Comparison of ENCODE assay signal across 24 cellular contexts in genomic region chr10:63503395-63503794, GRCh38. TPM values are rescaled to one million over a fixed set of nuclear protein-coding genes. Genes with fewer than 3 reads are reported as not detected.
DNase-seq lines count a peak whose midpoint lies in the region; ATAC-seq, FAIRE-seq and TF ChIP-seq lines count a peak whose summit lies in the region.
"Had no signal": no experiment of that assay in that cellular context is flagged by ENCODE, and none has a peak within 500 bp of the region (broad histone marks: within the 10 kb centered on the region; RNA-seq: fewer than 3 reads in every experiment).

No MANE protein-coding gene starts in this region.

- POLR2A ChIA-PET in H1 (lab: Charles Lee; ENCODE audit: partially characterized antibody) = interaction anchor here (0.6 to 8.4 kb wide), 8 partner anchors 11 to 234 kb away, joined by 3 to 49 read pairs (median 5); partner anchors contain the start of gene REEP3

- H3K4me1 Mint-ChIP-seq in mesothelial cell of epicardium = peaks cover 31% of the 10 kb centered on the region
- peaks cover 22% of the 10 kb centered on the region for H3K4me1 Mint-ChIP-seq in type B pancreatic cell (ENCODE audit: unreplicated experiment)
- H3K4me1 Mint-ChIP-seq in activated CD8-positive, alpha-beta memory T cell treated with anti-CD3 and anti-CD28 coated beads, Interleukin-2, amount 10 ng/mL, durations not matched to agents 7 days and 5 days = peaks cover 2% of the 10 kb centered on the region

- no peak overlapping the region; the same call in 1 of the 2 replicates for H2BK12ac ChIP-seq in H1 (ENCODE audit: low read depth, low read length)

- intact Hi-C loops in Right ventricle myocardium inferior (cut with DNase I) = no loop called here

- peak overlapping the region; percentile 91 for H3K27ac Mint-ChIP-seq in mesothelial cell of epicardium
- H3K27ac Mint-ChIP-seq in type B pancreatic cell = peak overlapping the region; percentile 86
- no peak overlapping the region for H3K27ac Mint-ChIP-seq in activated CD8-positive, alpha-beta memory T cell treated with anti-CD3 and anti-CD28 coated beads, Interleukin-2, amount 10 ng/mL, durations not matched to agents 7 days and 5 days
- H3K27ac Mint-ChIP-seq: activated CD4-positive, alpha-beta T cell treated with anti-CD3 and anti-CD28 coated beads, Interleukin-2, amount 10 ng/mL, durations not matched to agents 24 days and 14 days; activated naive CD4-positive, alpha-beta T cell treated with anti-CD3 and anti-CD28 coated beads for 36 hours had no signal

- H3K4me2 ChIP-seq in H1 (ENCODE audit: insufficient read depth in 1 of 2, low read depth in 2 of 2, low read length in 2 of 2) = no peak overlapping the region

- no peak overlapping the region for H2AFZ ChIP-seq in H1 (ENCODE audit: low read length)

- no peak overlapping the region for H2AK5ac ChIP-seq in H1 (ENCODE audit: low read depth, low read length)

- no peak overlapping the region for H2BK20ac ChIP-seq in H1 (ENCODE audit: low read length)

- peaks cover 3% of the 10 kb centered on the region for H3K9me3 Mint-ChIP-seq in mesothelial cell of epicardium
- no peaks in the 10 kb centered on the region for H3K9me3 Mint-ChIP-seq in type B pancreatic cell
- no peaks in the 10 kb centered on the region for H3K9me3 Mint-ChIP-seq in activated CD8-positive, alpha-beta memory T cell treated with anti-CD3 and anti-CD28 coated beads, Interleukin-2, amount 10 ng/mL, durations not matched to agents 7 days and 5 days (ENCODE audit: low read depth)
- H3K9me3 Mint-ChIP-seq: activated CD4-positive, alpha-beta T cell treated with anti-CD3 and anti-CD28 coated beads, Interleukin-2, amount 10 ng/mL, durations not matched to agents 24 days and 14 days; activated naive CD4-positive, alpha-beta T cell treated with anti-CD3 and anti-CD28 coated beads for 36 hours; CD4-positive, alpha-beta memory T cell; naive B cell had no signal

- CTCF ChIA-PET in H1 (lab: Charles Lee; ENCODE audit: partially characterized antibody) = interaction anchor here (1.2 to 1.9 kb wide), 5 partner anchors 12 to 126 kb away, joined by 3 to 10 read pairs (median 5); no protein-coding TSS in a partner anchor
- CTCF ChIA-PET in activated CD8-positive, alpha-beta memory T cell treated with anti-CD3 and anti-CD28 coated beads, Interleukin-2, amount 10 ng/mL, durations not matched to agents 7 days and 5 days (lab: Charles Lee) = no interaction called here

- TF ChIP-seq CTCF in cardiac muscle cell (IDR thresholded peaks at IDR 0.05; ENCODE audit: low read depth, low read length) (no peak), H1 (IDR thresholded peaks at IDR 0.05; ENCODE audit: control extremely low read depth in 1 of 3, insufficient read depth in 1 of 3, low read depth in 1 of 3, low read length in 3 of 3) (no peak), mesothelial cell of epicardium (IDR thresholded peaks at IDR 0.05; ENCODE audit: unreplicated experiment) (no peak), type B pancreatic cell (conservative IDR thresholded peaks at IDR 0.05) (no peak)

- H3K27ac ChIP-seq in cardiac muscle cell = peak overlapping the region; percentile 73
- H3K27ac ChIP-seq in H1 (ENCODE audit: low read depth, low read length) = 0 out of 2 replicates have a peak overlapping the region, but pooled peaks have one; percentile 9
- H3K27ac ChIP-seq: adrenal gland, body of pancreas, testis, WERI-Rb-1 had no signal

- WGBS in H1 (ENCODE audit: extremely low coverage in 1 of 2, insufficient coverage in 1 of 2, insufficient read length in 1 of 2, insufficient replicate concordance in 2 of 2, low coverage in 1 of 2, low lambda C conversion rate in 2 of 2, missing lambda C conversion rate in 1 of 2), 2 experiments = 75% methylated on average over 4 of the region's 4 CpGs; no CpG with 5 or more reads in 1 of the 2 experiments

- no peaks in the 10 kb centered on the region for H3K36me3 ChIP-seq in cardiac muscle cell
- H3K36me3 ChIP-seq in H1 (ENCODE audit: control insufficient read depth in 2 of 4, insufficient read depth in 4 of 4, low read length in 3 of 4) = no peaks in the 10 kb centered on the region; a peak in 1 of 8 replicates
- H3K36me3 ChIP-seq: adrenal gland, WERI-Rb-1 had no signal

- no peak overlapping the region for H2BK120ac ChIP-seq in H1 (replicated peaks; ENCODE audit: low read depth, low read length)

- peak overlapping the region; percentile 31 for H4K5ac ChIP-seq in H1 (ENCODE audit: insufficient read length, low read depth, low read length)

- H3K36me3 Mint-ChIP-seq in mesothelial cell of epicardium (peaks cover 6% of the 10 kb centered on the region), type B pancreatic cell (peaks cover 10% of the 10 kb centered on the region)
- peaks cover 6% of the 10 kb centered on the region for H3K36me3 Mint-ChIP-seq in activated CD8-positive, alpha-beta memory T cell treated with anti-CD3 and anti-CD28 coated beads, Interleukin-2, amount 10 ng/mL, durations not matched to agents 7 days and 5 days
- H3K36me3 Mint-ChIP-seq: naive B cell had no signal

- H3K27me3 ChIP-seq in cardiac muscle cell (no peaks in the 10 kb centered on the region), H1 (replicated peaks in 1 of 4; ENCODE audit: control insufficient read depth in 3 of 4, extremely low read depth in 1 of 4, insufficient read depth in 3 of 4, low read length in 3 of 4) (no peaks in the 10 kb centered on the region)
- H3K27me3 ChIP-seq: adrenal gland, body of pancreas, testis had no signal

- H3K4me1 ChIP-seq in cardiac muscle cell (ENCODE audit: low read depth) (peaks cover 17% of the 10 kb centered on the region), H1 (replicated peaks in 1 of 4; ENCODE audit: control insufficient read depth in 3 of 4, insufficient read depth in 4 of 4, low read length in 3 of 4) (peaks cover 0 to 18% (median 12%) of the 10 kb centered on the region in 4 experiments; a peak in 6 of 7 replicates)

- H3K27me3 Mint-ChIP-seq in mesothelial cell of epicardium (ENCODE audit: low read depth) (no peaks in the 10 kb centered on the region), type B pancreatic cell (no peaks in the 10 kb centered on the region)
- H3K27me3 Mint-ChIP-seq in activated CD8-positive, alpha-beta memory T cell treated with anti-CD3 and anti-CD28 coated beads, Interleukin-2, amount 10 ng/mL, durations not matched to agents 7 days and 5 days = no peaks in the 10 kb centered on the region
- H3K27me3 Mint-ChIP-seq: activated CD4-positive, alpha-beta T cell treated with anti-CD3 and anti-CD28 coated beads, Interleukin-2, amount 10 ng/mL, durations not matched to agents 24 days and 14 days; CD4-positive, alpha-beta memory T cell; naive B cell had no signal

- ATAC-seq in Right ventricle myocardium inferior = no peak
- no peak for ATAC-seq in GM18907 (IDR thresholded peaks at IDR 0.05; ENCODE audit: unreplicated experiment)
- ATAC-seq in activated CD8-positive, alpha-beta memory T cell treated with anti-CD3 and anti-CD28 coated beads, Interleukin-2, amount 10 ng/mL, durations not matched to agents 7 days and 5 days = no peak
- ATAC-seq: body of pancreas; stimulated activated naive CD8-positive, alpha-beta T cell treated with anti-CD3 and anti-CD28 coated beads, Interleukin-15, Interleukin-2, amounts not matched to agents 100 U/mL and 50 U/mL, for 24 hours had no signal

- no peak overlapping the region for H3K14ac ChIP-seq in H1 (ENCODE audit: insufficient read length)

- H4K20me1 ChIP-seq in H1 (replicated peaks in 1 of 2; ENCODE audit: control insufficient read depth in 1 of 2, insufficient read depth in 2 of 2, low read length in 2 of 2) = no peaks in the 10 kb centered on the region

- H3K23ac ChIP-seq in H1 (ENCODE audit: insufficient read length) = no peak overlapping the region

- H3K9me3 ChIP-seq in cardiac muscle cell (ENCODE audit: low read depth) (no peaks in the 10 kb centered on the region), H1 (ENCODE audit: insufficient read depth in 2 of 2, low read depth in 1 of 2, low read length in 1 of 2) (no peaks in the 10 kb centered on the region)
- H3K9me3 ChIP-seq: adrenal gland, body of pancreas, testis had no signal

- DNase-seq in cardiac muscle cell (ENCODE audit: low read depth in 1 of 2, low spot score in 1 of 2) (no peak), Right ventricle myocardium inferior (ENCODE audit: missing footprints) (no peak), H1 (ENCODE audit: low read depth in 1 of 2, low spot score in 2 of 2) (no peak), mesothelial cell of epicardium (ENCODE audit: low spot score in 2 of 2, unreplicated experiment in 2 of 2) (no peak), type B pancreatic cell (ENCODE audit: extremely low spot score, unreplicated experiment) (no peak), NCI-H510A treated with DMSO at 0.1 percent for 48 hours (lab: John Stamatoyannopoulos, UW) (no peak)
- no peak for DNase-seq in activated CD8-positive, alpha-beta memory T cell treated with anti-CD3 and anti-CD28 coated beads, Interleukin-2, amount 10 ng/mL, durations not matched to agents 7 days and 5 days
- DNase-seq: activated CD4-positive, alpha-beta T cell treated with anti-CD3 and anti-CD28 coated beads, Interleukin-2, amount 10 ng/mL, durations not matched to agents 24 days and 14 days; activated naive CD4-positive, alpha-beta T cell treated with anti-CD3 and anti-CD28 coated beads for 36 hours; adrenal gland; body of pancreas; CD4-positive, alpha-beta memory T cell; DMS153; kidney glomerular epithelial cell; naive B cell; NCI-H1105; NCI-H2081; NCI-H345; NCI-H82; occipital lobe; stimulated activated naive CD8-positive, alpha-beta T cell treated with anti-CD3 and anti-CD28 coated beads, Interleukin-15, Interleukin-2, amounts not matched to agents 100 U/mL and 50 U/mL, for 24 hours; testis; WERI-Rb-1 had no signal

- no peak overlapping the region for H3K4me3 ChIP-seq in cardiac muscle cell
- no peak overlapping the region for H3K4me3 ChIP-seq in H1 (ENCODE audit: extremely low read depth in 1 of 4, insufficient read depth in 2 of 4, low read depth in 3 of 4, low read length in 4 of 4)
- H3K4me3 ChIP-seq: adrenal gland, body of pancreas, testis had no signal

- H2BK5ac ChIP-seq in H1 (ENCODE audit: low read depth, low read length) = no peak overlapping the region

- H3K18ac ChIP-seq in H1 (ENCODE audit: extremely low read depth, low read length) = no peak overlapping the region

- H3K79me1 ChIP-seq in H1 (ENCODE audit: low read depth, low read length) = no peaks in the 10 kb centered on the region

- no peak overlapping the region for H4K91ac ChIP-seq in H1 (replicated peaks; ENCODE audit: insufficient read length, low read length)

- no peak overlapping the region; the same call in 1 of the 2 replicates for H2BK15ac ChIP-seq in H1 (ENCODE audit: low read length)

- H3K4ac ChIP-seq in H1 (replicated peaks; ENCODE audit: insufficient read length, low read depth, low read length) = no peak overlapping the region

- no peaks in the 10 kb centered on the region; the same call in 1 of the 2 replicates for H3K23me2 ChIP-seq in H1 (ENCODE audit: low read depth, low read length)

- TF ChIP-seq EP300 in H1 (IDR thresholded peaks at IDR 0.05; ENCODE audit: borderline replicate concordance in 1 of 2, low read depth in 2 of 2, low read length in 2 of 2) = no peak

- H3K9ac ChIP-seq in H1 (replicated peaks in 1 of 4; ENCODE audit: extremely low read depth in 1 of 4, low read depth in 3 of 4, low read length in 3 of 4) = no peak overlapping the region

- FAIRE-seq in H1 (lab: Jason Lieb, UNC) = no peak

- no peak overlapping the region for H4K8ac ChIP-seq in H1 (ENCODE audit: extremely low read depth, insufficient read depth, low read length)

- peaks cover 0 to 88% of the 10 kb centered on the region in 2 experiments; a peak in 2 of 4 replicates for H3K79me2 ChIP-seq in H1 (ENCODE audit: control insufficient read depth in 1 of 2, insufficient read depth in 2 of 2, low read length in 2 of 2)

- no peak overlapping the region for H3K56ac ChIP-seq in H1 (replicated peaks; ENCODE audit: insufficient read length, low read depth, low read length)

- no peak for TF ChIP-seq POLR2A in H1 (IDR thresholded peaks at IDR 0.05; ENCODE audit: control extremely low read depth in 1 of 2, low read depth in 2 of 2, low read length in 2 of 2)

- no peak overlapping the region for H3K4me3 Mint-ChIP-seq in mesothelial cell of epicardium
- peak overlapping the region; percentile 48 for H3K4me3 Mint-ChIP-seq in type B pancreatic cell
- H3K4me3 Mint-ChIP-seq in activated CD8-positive, alpha-beta memory T cell treated with anti-CD3 and anti-CD28 coated beads, Interleukin-2, amount 10 ng/mL, durations not matched to agents 7 days and 5 days = no peak overlapping the region
- H3K4me3 Mint-ChIP-seq: activated CD4-positive, alpha-beta T cell treated with anti-CD3 and anti-CD28 coated beads, Interleukin-2, amount 10 ng/mL, durations not matched to agents 24 days and 14 days; activated naive CD4-positive, alpha-beta T cell treated with anti-CD3 and anti-CD28 coated beads for 36 hours; CD4-positive, alpha-beta memory T cell; naive B cell had no signal

- TF ChIP-seq RAD21 in H1 (IDR thresholded peaks at IDR 0.05 in 1 of 2, conservative IDR thresholded peaks at IDR 0.05 in 1 of 2; ENCODE audit: low read depth in 2 of 2, low read length in 2 of 2) = no peak

RNA-seq across cellular contexts. Expression of gene REEP3, which starts 17.8 kb away (rescaled TPM):
- 39.4 and 49.2 TPM in 2 replicates for total RNA-seq in cardiac muscle cell
- 44.2 and 54.0 TPM in 2 replicates for polyA plus RNA-seq in cardiac muscle cell
- total RNA-seq in Right ventricle myocardium inferior = 17.7 TPM
- total RNA-seq in H1 (2021; fragmentation: NEBNext Ultra II Directional; extraction: Animal tissue kit (Norgen Biotek cat#: 25700)) = 31.5 and 32.6 TPM in 2 replicates
- polyA plus RNA-seq in H1 (2011; rRNA removed) = 5.1 and 5.8 TPM in 2 replicates
- 10.8 TPM for polyA plus RNA-seq in H1 (2011; cell fraction: cytosol; rRNA removed)
- polyA plus RNA-seq in H1 (2011; cell fraction: nucleus; rRNA removed) = 3.6 TPM
- 6.3 to 15.1 TPM (median 9.5 TPM) in 4 replicates for polyA plus RNA-seq in H1 (2012, experiment 1 of 2)
- polyA plus RNA-seq in H1 (2012, experiment 2 of 2) = 3.4 TPM
- polyA plus RNA-seq in H1 (2013, experiment 1 of 2) = 21.2 TPM
- polyA plus RNA-seq in H1 (2013, experiment 2 of 2) = 26.0 TPM
- 4.4 and 6.1 TPM in 2 replicates for polyA minus RNA-seq in H1 (2011; rRNA and poly(A)+ RNA removed)
- 8.2 TPM for polyA minus RNA-seq in H1 (2011; cell fraction: cytosol; rRNA and poly(A)+ RNA removed)
- polyA minus RNA-seq in H1 (2011; cell fraction: nucleus; rRNA and poly(A)+ RNA removed) = 6.1 TPM
- total RNA-seq in mesothelial cell of epicardium = 28.5 to 33.1 TPM (median 31.9 TPM) in 3 replicates
- total RNA-seq in type B pancreatic cell (ENCODE audit: low replicate concordance) = 38.1 and 57.0 TPM in 2 replicates
- total RNA-seq in activated CD8-positive, alpha-beta memory T cell treated with anti-CD3 and anti-CD28 coated beads, Interleukin-2, amount 10 ng/mL, durations not matched to agents 7 days and 5 days = 10 to 100 TPM; 23.4 to 27.2 TPM

RNA-seq across cellular contexts. Expression of gene JMJD1C, which starts 37.6 kb away (rescaled TPM):
- total RNA-seq in cardiac muscle cell (72.3 and 144 TPM in 2 replicates), Right ventricle myocardium inferior (38.1 TPM), mesothelial cell of epicardium (109 to 117 TPM (median 112 TPM) in 3 replicates), type B pancreatic cell (ENCODE audit: low replicate concordance) (58.3 and 62.6 TPM in 2 replicates)
- polyA plus RNA-seq in cardiac muscle cell (59.1 and 82.4 TPM in 2 replicates), H1 (2011; rRNA removed) (39.2 and 54.5 TPM in 2 replicates)
- total RNA-seq in H1 (2021; fragmentation: NEBNext Ultra II Directional; extraction: Animal tissue kit (Norgen Biotek cat#: 25700)) = 208 and 210 TPM in 2 replicates
- polyA plus RNA-seq in H1 (2011; cell fraction: cytosol; rRNA removed) = 70.2 TPM
- polyA plus RNA-seq in H1 (2011; cell fraction: nucleus; rRNA removed) = 85.1 TPM
- 40.3 to 94.5 TPM (median 62.6 TPM) in 4 replicates for polyA plus RNA-seq in H1 (2012, experiment 1 of 2)
- 8.6 TPM for polyA plus RNA-seq in H1 (2012, experiment 2 of 2)
- 141 TPM for polyA plus RNA-seq in H1 (2013, experiment 1 of 2)
- 130 TPM for polyA plus RNA-seq in H1 (2013, experiment 2 of 2)
- 505 and 669 TPM in 2 replicates for polyA minus RNA-seq in H1 (2011; rRNA and poly(A)+ RNA removed)
- polyA minus RNA-seq in H1 (2011; cell fraction: cytosol; rRNA and poly(A)+ RNA removed) = 116 TPM
- polyA minus RNA-seq in H1 (2011; cell fraction: nucleus; rRNA and poly(A)+ RNA removed) = 616 TPM
- 10 to 100 TPM; 55.7 to 87.6 TPM for total RNA-seq in activated CD8-positive, alpha-beta memory T cell treated with anti-CD3 and anti-CD28 coated beads, Interleukin-2, amount 10 ng/mL, durations not matched to agents 7 days and 5 days
